ENCODE assay signal across 8 cellular contexts in genomic region chr19:14050961-14051360, GRCh38. TPM values are rescaled to one million over a fixed set of nuclear protein-coding genes. Genes with fewer than 3 reads are reported as not detected.
"Had no signal": no experiment of that assay in that cellular context is flagged by ENCODE, and none has a peak within 500 bp of the region (broad histone marks: within the 10 kb centered on the region; RNA-seq: fewer than 3 reads in every experiment).

No MANE protein-coding gene starts in this region.

RNA-seq across cellular contexts. Expression of gene PALM3, which starts 10.9 kb away (rescaled TPM):
- total RNA-seq: MCF 10A, SK-MEL-5 had no signal
- polyA plus RNA-seq: IgD-negative memory B cell had no signal

RNA-seq across cellular contexts. Expression of gene RLN3, which starts 23.0 kb away (rescaled TPM):
- total RNA-seq: HT1080, LHCN-M2, MCF 10A, OCI-LY7, PC-3, SK-MEL-5 had no signal
- polyA plus RNA-seq: SK-N-SH had no signal

RNA-seq across cellular contexts. Expression of gene C19orf67, which starts 34.6 kb away (rescaled TPM):
- total RNA-seq: LHCN-M2, MCF 10A, PC-3, SK-MEL-5 had no signal
- polyA plus RNA-seq: IgD-negative memory B cell, SK-N-SH had no signal
